Comparison of ENCODE assay signal across 31 cellular contexts in the genomic region with DNA sequence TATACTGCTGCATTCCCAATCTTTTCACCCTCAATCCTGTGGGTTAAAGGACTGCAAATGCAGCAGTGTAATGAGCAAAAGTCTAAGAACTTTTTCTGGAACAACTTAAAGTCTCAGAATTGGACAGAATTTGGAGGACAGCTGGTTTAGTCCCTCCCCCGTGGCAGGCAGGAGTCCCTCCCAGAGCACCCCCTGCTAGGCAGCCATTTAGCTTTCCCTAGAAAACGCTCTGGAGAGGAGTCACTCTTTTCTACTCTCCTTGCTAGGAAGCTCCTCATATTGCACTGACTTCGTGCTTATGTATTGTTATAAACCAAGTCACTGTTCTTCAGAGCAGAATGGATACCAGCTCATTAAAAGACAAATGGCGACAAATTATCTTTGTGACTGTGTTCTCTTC.
A peak's percentile ranks its signal among the peaks of the same experiment; 100 is the strongest.
DNase-seq lines count a peak whose midpoint lies in the region; FAIRE-seq and TF ChIP-seq lines count a peak whose summit lies in the region.
"Had no signal": no experiment of that assay in that cellular context is flagged by ENCODE, and none has a peak within 500 bp of the region (broad histone marks: within the 10 kb centered on the region; RNA-seq: fewer than 3 reads in every experiment).

No MANE protein-coding gene starts in this region.

- intact Hi-C loops in PC-9 (cut with micrococcal nuclease; ENCODE audit: unreplicated experiment), result no loop called here

- BruUV-seq in PC-9 (replicated peaks; lab: Mats Ljungman, UMichigan), result no TSS peak

- H3F3A ChIP-seq in PC-9 (ENCODE audit: insufficient read depth, low read depth), result no peaks in the 10 kb centered on the region

- POLR2A ChIA-PET in PC-9 (lab: Charles Lee; ENCODE audit: unreplicated experiment), result no interaction called here

- no peaks in the 10 kb centered on the region for H3K36me3 ChIP-seq in KOPT-K1 (ENCODE audit: insufficient read depth, low read length)
- no peaks in the 10 kb centered on the region for H3K36me3 ChIP-seq in osteoblast (ENCODE audit: insufficient read depth, low read length)
- H3K36me3 ChIP-seq in PC-9 (ENCODE audit: low read depth), result no peaks in the 10 kb centered on the region
- H3K36me3 ChIP-seq: ascending aorta, heart right ventricle, neutrophil, sigmoid colon, SJCRH30, uterus had no signal

- H3K4me2 ChIP-seq in osteoblast (ENCODE audit: insufficient read depth, low read length) (peak overlapping the region; percentile 40), PC-9 (no peak overlapping the region)

- TF ChIP-seq CTCF in osteoblast (IDR thresholded peaks at IDR 0.05; ENCODE audit: extremely low read depth, low read depth, low read length) (no peak), PC-9 (conservative IDR thresholded peaks at IDR 0.05) (no peak)

- no peak for DNase-seq in GM12891 (ENCODE audit: insufficient read length, low spot score)
- DNase-seq in epithelial cell of prostate (ENCODE audit: low read depth, low spot score), result no peak
- DNase-seq in osteoblast (ENCODE audit: insufficient read length, low spot score, missing footprints), result no peak
- no peak for DNase-seq in HuH-7.5 (ENCODE audit: low spot score)
- DNase-seq in activated T-cell treated with anti-CD3 and anti-CD28 coated beads, Interleukin-2, amount 50 U/mL, for 48 hours, result no peak
- DNase-seq in PC-9, result no peak
- DNase-seq: activated CD4-positive, alpha-beta T cell treated with anti-CD3 and anti-CD28 coated beads for 4 hours; activated effector memory CD4-positive, alpha-beta T cell treated with Interleukin-2 at 50 U/mL for 16 hours; activated naive CD8-positive, alpha-beta T cell treated with anti-CD3 and anti-CD28 coated beads, Interleukin-2, amount 10 ng/mL, durations not matched to agents 7 days and 5 days; activated T-cell treated with anti-CD3 and anti-CD28 coated beads for 4 hours; AML-193; CD8-positive, alpha-beta T cell; cortex of kidney; DMS53; effector memory CD8-positive, alpha-beta T cell; foreskin melanocyte; heart right ventricle; NCI-H1092 treated with DMSO at 0.1 percent for 48 hours; NCI-H187; NCI-H524 treated with DMSO at 0.1 percent for 48 hours; psoas muscle; sigmoid colon; SJCRH30; stimulated activated CD4-positive, alpha-beta T cell treated with anti-CD3 and anti-CD28 coated beads, Interleukin-15, amount 100 ng/mL, for 24 hours; stimulated activated naive CD4-positive, alpha-beta T cell treated with Interleukin-2 at 50 U/mL for 16 hours; uterus had no signal

- H3K9me3 ChIP-seq in KOPT-K1 (ENCODE audit: insufficient read depth, low read length, poor library complexity, severe bottlenecking) (no peaks in the 10 kb centered on the region), osteoblast (ENCODE audit: low read depth, low read length) (no peaks in the 10 kb centered on the region), PC-9 (ENCODE audit: insufficient read depth, low read depth) (no peaks in the 10 kb centered on the region)
- H3K9me3 ChIP-seq: ascending aorta, heart right ventricle, neutrophil, psoas muscle, sigmoid colon, SJCRH30, uterus had no signal

- H4K20me1 ChIP-seq in osteoblast (ENCODE audit: insufficient read depth, low read length), result no peaks in the 10 kb centered on the region
- no peaks in the 10 kb centered on the region for H4K20me1 ChIP-seq in PC-9 (ENCODE audit: insufficient read depth)

- CTCF ChIA-PET in PC-9 (lab: Charles Lee), result interaction anchor here (0.6 kb wide), 1 partner anchor 85 kb away, joined by 4 read pairs; no protein-coding TSS in a partner anchor

- H3K4me3 ChIP-seq in osteoblast (ENCODE audit: insufficient read depth, low read length) (no peak overlapping the region), PC-9 (no peak overlapping the region)
- H3K4me3 ChIP-seq: ascending aorta, heart right ventricle, psoas muscle, sigmoid colon, SJCRH30, uterus had no signal

- H3K4me1 ChIP-seq in osteoblast (ENCODE audit: insufficient read depth, low read length) (peaks cover 24% of the 10 kb centered on the region), PC-9 (replicated peaks; ENCODE audit: insufficient read depth) (peaks cover 22% of the 10 kb centered on the region)
- H3K4me1 ChIP-seq: ascending aorta, SJCRH30, uterus had no signal

- H3K27me3 ChIP-seq in osteoblast (ENCODE audit: insufficient read depth, low read length), result no peaks in the 10 kb centered on the region
- no peaks in the 10 kb centered on the region for H3K27me3 ChIP-seq in PC-9 (ENCODE audit: insufficient read depth, low read depth)
- H3K27me3 ChIP-seq: ascending aorta, heart right ventricle, neutrophil, sigmoid colon, SJCRH30, uterus had no signal

- no peaks in the 10 kb centered on the region for H3K79me2 ChIP-seq in osteoblast (ENCODE audit: insufficient read depth, low read length)
- no peaks in the 10 kb centered on the region for H3K79me2 ChIP-seq in PC-9 (ENCODE audit: low read depth)

- no peaks in the 10 kb centered on the region for H3K9me2 ChIP-seq in PC-9 (ENCODE audit: insufficient read depth)

- peak; percentile 43 for FAIRE-seq in GM12891 (lab: Jason Lieb, UNC)
- FAIRE-seq: G401.6, RCC 7860 had no signal

- H2AFZ ChIP-seq in osteoblast (ENCODE audit: low read length) (no peak overlapping the region), PC-9 (no peak overlapping the region)

- peak overlapping the region; percentile 36 for H3K27ac ChIP-seq in KOPT-K1 (ENCODE audit: low read depth, low read length, poor library complexity, severe bottlenecking)
- peak overlapping the region; percentile 86 for H3K27ac ChIP-seq in epithelial cell of prostate
- no peak overlapping the region for H3K27ac ChIP-seq in osteoblast (ENCODE audit: low read depth, low read length)
- H3K27ac ChIP-seq in PC-9, result no peak overlapping the region
- H3K27ac ChIP-seq: ascending aorta, neutrophil, psoas muscle, sigmoid colon, SJCRH30, uterus had no signal

- TF ChIP-seq POLR2A in GM12891 (IDR thresholded peaks at IDR 0.05; ENCODE audit: low read depth, low read length), result no peak

TF ChIP-seq in GM12891, 5 proteins besides CTCF, POLR2A, EP300 and RAD21:
- TF ChIP-seq POLR2AphosphoS5 (IDR thresholded peaks at IDR 0.05; ENCODE audit: low read depth, low read length) (no peak), POU2F2 (IDR thresholded peaks at IDR 0.05; ENCODE audit: low read depth, low read length) (no peak), TAF1 (IDR thresholded peaks at IDR 0.05; ENCODE audit: low read depth, low read length) (no peak), SPI1 (IDR thresholded peaks at IDR 0.05; ENCODE audit: low read depth, low read length) (no peak), PAX5 (IDR thresholded peaks at IDR 0.05; ENCODE audit: insufficient read depth, low read length, severe bottlenecking) (no peak)

Comparison
In these comparisons a context has a peak if more than half of its experiments do, and no peak if none do; other contexts are left out.
1. H3K27ac ChIP-seq: peak in KOPT-K1 (single experiment) and epithelial cell of prostate (single experiment); none in osteoblast (single experiment) and PC-9 (single experiment).